ENCODE assay signal across 1 cellular context in the genomic region with DNA sequence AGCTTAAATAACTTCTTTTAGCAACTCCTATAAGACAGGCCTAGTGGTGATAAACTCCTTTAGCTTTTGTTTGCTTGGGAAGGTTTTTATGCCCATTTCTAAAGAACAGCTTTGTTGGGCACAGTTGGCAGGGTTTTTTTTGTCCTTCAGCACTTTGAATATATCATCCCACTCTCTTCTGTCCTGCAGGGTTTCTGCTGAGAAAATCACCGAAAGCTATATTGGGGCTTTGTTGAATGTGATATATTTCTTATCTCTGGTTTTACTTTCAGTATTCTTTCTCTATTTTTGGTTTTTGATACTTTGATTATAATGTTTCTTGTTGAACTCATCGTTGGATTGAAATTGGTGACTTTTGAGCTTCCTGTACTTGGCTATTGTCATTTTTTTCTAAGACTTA.
TF ChIP-seq lines count a peak whose summit lies in the region.

No MANE protein-coding gene starts in this region.

TF ChIP-seq in H1, 55 proteins besides CTCF, POLR2A, EP300 and RAD21:
- no peak for TF ChIP-seq ATF2 (IDR thresholded peaks at IDR 0.05; ENCODE audit: low read length)
- no peak for TF ChIP-seq HDAC2 (IDR thresholded peaks at IDR 0.05; ENCODE audit: borderline replicate concordance in 1 of 2, low read depth in 2 of 2, low read length in 2 of 2)
- TF ChIP-seq, protein P1, sequence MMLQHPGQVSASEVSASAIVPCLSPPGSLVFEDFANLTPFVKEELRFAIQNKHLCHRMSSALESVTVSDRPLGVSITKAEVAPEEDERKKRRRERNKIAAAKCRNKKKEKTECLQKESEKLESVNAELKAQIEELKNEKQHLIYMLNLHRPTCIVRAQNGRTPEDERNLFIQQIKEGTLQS (IDR thresholded peaks at IDR 0.05; ENCODE audit: insufficient read depth, low read depth, low read length): no peak
- TF ChIP-seq ASH2L (IDR thresholded peaks at IDR 0.05; ENCODE audit: low read length): no peak
- TF ChIP-seq MAFK (IDR thresholded peaks at IDR 0.05; ENCODE audit: low read depth, low read length): no peak
- TF ChIP-seq TAF1 (IDR thresholded peaks at IDR 0.05; ENCODE audit: low read depth, low read length): no peak
- TF ChIP-seq EGR1 (IDR thresholded peaks at IDR 0.05; ENCODE audit: borderline replicate concordance, low read depth, low read length): no peak
- no peak for TF ChIP-seq SRF (IDR thresholded peaks at IDR 0.05; ENCODE audit: low read depth, low read length)
TF ChIP-seq in H1: peak in this region for 0.
